ENCODE assay signal across 1 cellular context in the genomic region with DNA sequence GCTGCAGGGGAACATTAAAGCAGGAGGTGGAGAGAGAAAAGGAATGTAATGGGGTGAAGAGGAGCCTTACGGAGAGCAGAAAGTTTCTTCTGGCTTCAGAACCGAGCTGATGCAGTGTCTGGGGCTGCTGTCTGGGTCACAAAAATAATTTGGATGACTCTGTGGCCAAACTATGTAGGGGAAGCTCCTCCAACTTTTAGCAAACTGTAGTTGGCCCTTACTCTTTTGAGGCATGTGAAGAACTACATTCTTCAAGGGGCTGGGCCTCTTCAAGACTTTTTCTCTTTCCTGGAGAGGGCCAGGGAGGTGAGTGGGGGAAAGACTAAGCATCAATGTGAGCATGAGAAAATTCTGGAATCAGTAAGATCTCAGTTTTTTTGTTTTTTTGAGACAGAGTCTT.
TF ChIP-seq lines count a peak whose summit lies in the region.

No MANE protein-coding gene starts in this region.

TF ChIP-seq in A549, 52 proteins besides CTCF, POLR2A, EP300 and RAD21 (continued from another document):
- no peak for TF ChIP-seq NFE2L2 (conservative IDR thresholded peaks at IDR 0.05; ENCODE audit: low read length)
- TF ChIP-seq RNF2 (IDR thresholded peaks at IDR 0.05; ENCODE audit: borderline replicate concordance, low read depth): no peak
- TF ChIP-seq EHF (CRISPR knock-in tag; IDR thresholded peaks at IDR 0.05): no peak
- TF ChIP-seq MAZ (IDR thresholded peaks at IDR 0.05; ENCODE audit: borderline replicate concordance, low read depth, low read length): no peak
- no peak for TF ChIP-seq FOSB (CRISPR knock-in tag; IDR thresholded peaks at IDR 0.05)
- TF ChIP-seq RARB (CRISPR knock-in tag; IDR thresholded peaks at IDR 0.05): no peak
- no peak for TF ChIP-seq JUN (IDR thresholded peaks at IDR 0.05)
- no peak for TF ChIP-seq POLR2AphosphoS2 (conservative IDR thresholded peaks at IDR 0.05; ENCODE audit: low read length)
- TF ChIP-seq CBX8 (IDR thresholded peaks at IDR 0.05): no peak
